12 cellular contexts compared by ENCODE assay signal in the genomic region with DNA sequence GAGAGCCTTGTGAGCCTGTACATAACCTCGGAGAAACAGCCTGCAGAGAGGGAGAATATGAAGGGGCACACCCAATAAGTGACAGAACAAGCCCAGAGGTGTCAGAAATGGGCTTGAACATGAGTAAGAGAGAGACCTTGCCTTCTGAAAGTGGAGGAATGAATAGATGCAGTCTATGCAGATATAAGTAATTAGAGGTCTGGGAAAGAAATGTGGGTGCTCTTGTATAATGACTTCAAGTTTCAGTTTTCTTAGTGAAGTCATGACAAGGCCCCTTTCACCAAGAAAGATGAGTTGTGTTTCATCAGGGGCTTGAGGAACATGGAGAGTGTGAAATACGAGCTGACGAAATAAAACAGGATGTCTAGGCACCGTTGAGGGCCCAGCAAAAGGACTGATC. TPM values are rescaled to one million over a fixed set of nuclear protein-coding genes. Genes with fewer than 3 reads are reported as not detected.
A peak's percentile ranks its signal among the peaks of the same experiment; 100 is the strongest.
DNase-seq lines count a peak whose midpoint lies in the region; ATAC-seq and TF ChIP-seq lines count a peak whose summit lies in the region.
"Had no signal": no experiment of that assay in that cellular context is flagged by ENCODE, and none has a peak within 500 bp of the region (broad histone marks: within the 10 kb centered on the region; RNA-seq: fewer than 3 reads in every experiment).

No MANE protein-coding gene starts in this region.

- peak; percentile 94 for ATAC-seq in GM18870 (IDR thresholded peaks at IDR 0.05; ENCODE audit: unreplicated experiment)
- peak; percentile 80 for ATAC-seq in GM21515 (IDR thresholded peaks at IDR 0.05; ENCODE audit: unreplicated experiment)
- peak; percentile 57 for ATAC-seq in HG03139 (IDR thresholded peaks at IDR 0.05; ENCODE audit: unreplicated experiment)
- ATAC-seq in foreskin keratinocyte: no peak

- H3K9me3 Mint-ChIP-seq in immature natural killer cell: no peaks in the 10 kb centered on the region

- peaks cover 0 to 15% (median 5%) of the 10 kb centered on the region in 3 donors for H3K36me3 Mint-ChIP-seq in immature natural killer cell

- no peaks in the 10 kb centered on the region for H3K4me1 ChIP-seq in foreskin keratinocyte

- no peak overlapping the region for H3K27ac ChIP-seq in foreskin keratinocyte
- H3K27ac ChIP-seq: prostate gland, SK-N-MC had no signal

- H3K27me3 ChIP-seq in foreskin keratinocyte: no peaks in the 10 kb centered on the region

- peaks cover 0 to 3% (median 2%) of the 10 kb centered on the region in 3 donors for H3K27me3 Mint-ChIP-seq in immature natural killer cell (ENCODE audit: low read depth in 3 of 3)

- peak overlapping the region; percentile 10 to 75 (median 64) for H3K4me3 Mint-ChIP-seq in immature natural killer cell

- intact Hi-C loops in cardiac septum (cut with DNase I): no loop called here

- DNase-seq in immature natural killer cell (peak in 2 of 3 donors; percentile 28 to 44), cardiac septum (ENCODE audit: low spot score) (no peak), foreskin keratinocyte (no peak), Kasumi-1 (lab: John Stamatoyannopoulos, UW) (no peak)
- DNase-seq: DND-41, kidney glomerular epithelial cell, NCI-H2029 had no signal

- no peak for TF ChIP-seq CTCF in foreskin keratinocyte (conservative IDR thresholded peaks at IDR 0.05)

- H3K4me1 Mint-ChIP-seq in immature natural killer cell: peaks cover 25 to 29% of the 10 kb centered on the region in 2 donors

- H3K27ac Mint-ChIP-seq in immature natural killer cell: peak overlapping the region; percentile 77 to 94 (median 88)

RNA-seq across cellular contexts. Expression of a gene that starts 15.1 kb away (rescaled TPM):
- polyA plus RNA-seq in immature natural killer cell (10 to 100 TPM in 1 of 3 donors, 1 to 10 TPM in 2; 1.4 to 10.3 (median 4.4) TPM), foreskin keratinocyte (11.0 and 14.4 TPM in 2 replicates)
- total RNA-seq in cardiac septum (33.4 TPM), foreskin keratinocyte (21.5 and 25.1 TPM in 2 replicates)

Comparison
In these comparisons a context has a peak if more than half of its experiments do, and no peak if none do; other contexts are left out.
1. DNase-seq: peak in immature natural killer cell (2 of 3); none in cardiac septum (single experiment), foreskin keratinocyte (0 of 2) and Kasumi-1 (0 of 2).